In genomic region chr14:35959835-35960234, GRCh38 we compare ENCODE assay signal across 22 cellular contexts.
DNase-seq lines count a peak whose midpoint lies in the region; ATAC-seq, FAIRE-seq and TF ChIP-seq lines count a peak whose summit lies in the region.
"Had no signal": no experiment of that assay in that cellular context is flagged by ENCODE, and none has a peak within 500 bp of the region (broad histone marks: within the 10 kb centered on the region; RNA-seq: fewer than 3 reads in every experiment).

No MANE protein-coding gene starts in this region.

- H3K27ac ChIP-seq in Karpas-422 (ENCODE audit: low read length) (peak overlapping the region; percentile 56), GM12878 (ENCODE audit: control insufficient read depth, insufficient read depth) (no peak overlapping the region)
- H3K27ac ChIP-seq: ascending aorta, skin epidermis, thyroid gland had no signal

- H3K4me3 ChIP-seq in GM12865 (ENCODE audit: low read depth, low read length): no peak overlapping the region
- no peak overlapping the region for H3K4me3 ChIP-seq in Karpas-422 (ENCODE audit: low read length)
- no peak overlapping the region for H3K4me3 ChIP-seq in GM12878
- H3K4me3 ChIP-seq: ascending aorta, skin epidermis, thyroid gland had no signal

- no peak for FAIRE-seq in GM12878 (lab: Jason Lieb, UNC)
- FAIRE-seq: colon, GM12892, islet of Langerhans had no signal

- no peaks in the 10 kb centered on the region for H3K36me3 ChIP-seq in Karpas-422 (ENCODE audit: insufficient read depth, low read length)
- no peaks in the 10 kb centered on the region for H3K36me3 ChIP-seq in GM12878 (ENCODE audit: control insufficient read depth in 2 of 2, insufficient read depth in 2 of 2, low read length in 1 of 2)
- H3K36me3 ChIP-seq: ascending aorta, thyroid gland had no signal

- no peaks in the 10 kb centered on the region for H3K9me3 Mint-ChIP-seq in activated CD8-positive, alpha-beta memory T cell treated with anti-CD3 and anti-CD28 coated beads, Interleukin-2, amount 10 ng/mL, durations not matched to agents 7 days and 5 days (ENCODE audit: low read depth)
- H3K9me3 Mint-ChIP-seq: CD14-positive monocyte; IgD-negative memory B cell; T-helper 2 cell treated with Interferon-gamma antibody and Interleukin-4, amounts not matched to agents 5 μg/mL and 100 μg/mL, for 36 hours had no signal

- H3K27me3 Mint-ChIP-seq in activated CD8-positive, alpha-beta memory T cell treated with anti-CD3 and anti-CD28 coated beads, Interleukin-2, amount 10 ng/mL, durations not matched to agents 7 days and 5 days: peaks cover 2% of the 10 kb centered on the region

- peak; percentile 34; the same call in 1 of the 2 replicates for TF ChIP-seq RAD21 in GM12878 (IDR thresholded peaks at IDR 0.05; ENCODE audit: insufficient read depth, low read depth, low read length)

- in situ Hi-C loops in GM12878 (cut with MboI): no loop called here

- SMC1A ChIA-PET in GM12878 (lab: Charles Lee; ENCODE audit: uncharacterized antibody, unreplicated experiment): interaction anchor here (0.7 to 1.1 kb wide), 3 partner anchors 10 to 415 kb away, joined by 3 read pairs; no protein-coding TSS in a partner anchor

- TF ChIP-seq CTCF in GM12865 (IDR thresholded peaks at IDR 0.05; ENCODE audit: insufficient read depth, low read depth, low read length, missing control alignments) (peak; percentile 9), GM12878 (IDR thresholded peaks at IDR 0.05 in 2 of 3, conservative IDR thresholded peaks at IDR 0.05 in 1 of 3; ENCODE audit: control insufficient read depth in 2 of 3, extremely low read depth in 1 of 3, insufficient read depth in 1 of 3, low read depth in 3 of 3, low read length in 3 of 3) (peak in 1 of 3 experiments; percentile 12; a peak in 1 of 6 replicates)

- peaks cover 74% of the 10 kb centered on the region for H3K4me1 ChIP-seq in Karpas-422 (ENCODE audit: low read length)
- H3K4me1 ChIP-seq in GM12878 (ENCODE audit: control insufficient read depth, insufficient read depth, low read length): no peaks in the 10 kb centered on the region
- H3K4me1 ChIP-seq: ascending aorta had no signal

- H2AFZ ChIP-seq in Karpas-422 (ENCODE audit: low read length) (peak overlapping the region; percentile 18; the same call in 1 of the 2 replicates), GM12878 (ENCODE audit: control insufficient read depth, low read depth, low read length) (no peak overlapping the region)

- DNase-seq in GM12865 (ENCODE audit: low read depth) (peak; percentile 10), Karpas-422 (peak; percentile 83), GM12878 (ENCODE audit: low read depth, low spot score) (no peak), midbrain (lab: John Stamatoyannopoulos, UW) (peak; percentile 73), NCI-H146 (lab: John Stamatoyannopoulos, UW) (no peak), NOMO-1 (lab: John Stamatoyannopoulos, UW; ENCODE audit: unreplicated experiment in 2 of 2) (no peak)
- no peak for DNase-seq in activated CD8-positive, alpha-beta memory T cell treated with anti-CD3 and anti-CD28 coated beads, Interleukin-2, amount 10 ng/mL, durations not matched to agents 7 days and 5 days
- DNase-seq: activated CD4-positive, CD25-positive, alpha-beta regulatory T cell treated with anti-CD3 and anti-CD28 coated beads, Interleukin-2, amount 50 U/mL, for 72 hours; activated naive CD4-positive, alpha-beta T cell; NCI-H1436; NCI-H446 treated with DMSO at 0.1 percent for 48 hours; occipital lobe; thyroid gland had no signal

- no peaks in the 10 kb centered on the region for H3K79me2 ChIP-seq in Karpas-422 (ENCODE audit: low read length)
- H3K79me2 ChIP-seq in GM12878 (ENCODE audit: control insufficient read depth, insufficient read depth, low read length): no peaks in the 10 kb centered on the region

- POLR2A ChIA-PET in GM12878 (lab: Charles Lee): interaction anchor here (0.6 kb wide), 1 partner anchor 201 kb away, joined by 3 read pairs; no protein-coding TSS in a partner anchor

- TF ChIP-seq EP300 in GM12878 (IDR thresholded peaks at IDR 0.05; ENCODE audit: borderline replicate concordance in 1 of 2, control insufficient read depth in 1 of 2, low read depth in 2 of 2, low read length in 2 of 2): no peak

- no peaks in the 10 kb centered on the region for H3K9me2 ChIP-seq in Karpas-422 (replicated peaks; ENCODE audit: insufficient read depth, low read length)

- RAD21 ChIA-PET in GM12878 (lab: Charles Lee; ENCODE audit: unreplicated experiment): interaction anchor here (1.1 kb wide), 1 partner anchor 415 kb away, joined by 4 read pairs; no protein-coding TSS in a partner anchor

- no peak overlapping the region for H3K4me3 Mint-ChIP-seq in activated CD8-positive, alpha-beta memory T cell treated with anti-CD3 and anti-CD28 coated beads, Interleukin-2, amount 10 ng/mL, durations not matched to agents 7 days and 5 days
- H3K4me3 Mint-ChIP-seq: CD14-positive monocyte; IgD-negative memory B cell; T-helper 2 cell treated with Interferon-gamma antibody and Interleukin-4, amounts not matched to agents 5 μg/mL and 100 μg/mL, for 36 hours had no signal

- no peaks in the 10 kb centered on the region for H3K9me3 ChIP-seq in Karpas-422 (ENCODE audit: low read length)
- no peaks in the 10 kb centered on the region for H3K9me3 ChIP-seq in GM12878 (replicated peaks; ENCODE audit: control insufficient read depth, insufficient read depth, low read length)
- H3K9me3 ChIP-seq: ascending aorta, thyroid gland had no signal

- intact Hi-C loops in GM12878 (cut with micrococcal nuclease; ENCODE audit: unreplicated experiment): loop anchor here (10.0 kb wide), 1 partner anchor 415 kb away; no protein-coding TSS in a partner anchor

- CTCF ChIA-PET in GM12878 (lab: Yijun Ruan, JAX): interaction anchor here (1.0 to 1.9 kb wide), 4 partner anchors 16 to 415 kb away, joined by 3 to 20 read pairs (median 4); no protein-coding TSS in a partner anchor
- CTCF ChIA-PET in activated CD8-positive, alpha-beta memory T cell treated with anti-CD3 and anti-CD28 coated beads, Interleukin-2, amount 10 ng/mL, durations not matched to agents 7 days and 5 days (lab: Charles Lee): interaction anchor here (1.1 to 1.3 kb wide), 2 partner anchors 13 to 109 kb away, joined by 3 to 4 read pairs; no protein-coding TSS in a partner anchor

- H4K20me1 ChIP-seq in Karpas-422 (ENCODE audit: insufficient read depth, low read depth, low read length): no peaks in the 10 kb centered on the region
- H4K20me1 ChIP-seq in GM12878 (ENCODE audit: control insufficient read depth, insufficient read depth): no peaks in the 10 kb centered on the region

- H3K4me1 Mint-ChIP-seq in activated CD8-positive, alpha-beta memory T cell treated with anti-CD3 and anti-CD28 coated beads, Interleukin-2, amount 10 ng/mL, durations not matched to agents 7 days and 5 days: no peaks in the 10 kb centered on the region
- H3K4me1 Mint-ChIP-seq: CD14-positive monocyte, IgD-negative memory B cell had no signal

- BruUV-seq in GM12878 (replicated peaks; lab: Mats Ljungman, UMichigan): no TSS peak

- TF ChIP-seq POLR2A in GM12878 (IDR thresholded peaks at IDR 0.05; ENCODE audit: low read depth, low read length): no peak

- H3K27ac Mint-ChIP-seq in activated CD8-positive, alpha-beta memory T cell treated with anti-CD3 and anti-CD28 coated beads, Interleukin-2, amount 10 ng/mL, durations not matched to agents 7 days and 5 days: no peak overlapping the region
- H3K27ac Mint-ChIP-seq: CD14-positive monocyte; IgD-negative memory B cell; T-helper 2 cell treated with Interferon-gamma antibody and Interleukin-4, amounts not matched to agents 5 μg/mL and 100 μg/mL, for 36 hours had no signal

- H3K9ac ChIP-seq in Karpas-422 (ENCODE audit: low read length) (0 out of 2 replicates have a peak overlapping the region, but pooled peaks have one; percentile 2), GM12878 (ENCODE audit: control insufficient read depth, insufficient read depth, low read length) (no peak overlapping the region)

- no peaks in the 10 kb centered on the region for H3K27me3 ChIP-seq in Karpas-422 (ENCODE audit: low read length)
- no peaks in the 10 kb centered on the region for H3K27me3 ChIP-seq in GM12878 (replicated peaks in 1 of 2; ENCODE audit: control insufficient read depth in 2 of 2, insufficient read depth in 2 of 2, low read length in 1 of 2)
- H3K27me3 ChIP-seq: ascending aorta, thyroid gland had no signal

- peak overlapping the region; percentile 12 for H3K4me2 ChIP-seq in Karpas-422 (ENCODE audit: low read depth, low read length, poor library complexity, severe bottlenecking)
- H3K4me2 ChIP-seq in GM12878 (ENCODE audit: control insufficient read depth, insufficient read depth): no peak overlapping the region

- no peak for ATAC-seq in GM12878
- ATAC-seq in activated CD8-positive, alpha-beta memory T cell treated with anti-CD3 and anti-CD28 coated beads, Interleukin-2, amount 10 ng/mL, durations not matched to agents 7 days and 5 days: no peak
- ATAC-seq: Right ventricle myocardium inferior had no signal

- H3K36me3 Mint-ChIP-seq in activated CD8-positive, alpha-beta memory T cell treated with anti-CD3 and anti-CD28 coated beads, Interleukin-2, amount 10 ng/mL, durations not matched to agents 7 days and 5 days: no peaks in the 10 kb centered on the region
- H3K36me3 Mint-ChIP-seq: CD14-positive monocyte, IgD-negative memory B cell had no signal

TF ChIP-seq in GM12878, 131 proteins besides CTCF, POLR2A, EP300 and RAD21:
- TF ChIP-seq SRF (IDR thresholded peaks at IDR 0.05; ENCODE audit: low read depth in 2 of 2, low read length in 2 of 2) (no peak), SMC3 (IDR thresholded peaks at IDR 0.05; ENCODE audit: borderline replicate concordance, low read length) (peak; percentile 29; the same call in 1 of the 2 replicates), WRNIP1 (IDR thresholded peaks at IDR 0.05; ENCODE audit: borderline replicate concordance, low read depth, low read length) (no peak), PML (IDR thresholded peaks at IDR 0.05; ENCODE audit: low read length) (no peak), ASH2L (IDR thresholded peaks at IDR 0.05; ENCODE audit: borderline replicate concordance, low read depth) (no peak)
TF ChIP-seq in GM12878: peak in this region for 1.

Comparison
In these comparisons a context has a peak if more than half of its experiments do, and no peak if none do; other contexts are left out.
1. DNase-seq: peak in GM12865 (single experiment), Karpas-422 (single experiment) and midbrain (single experiment); none in GM12878 (single experiment), NCI-H146 (single experiment), NOMO-1 (0 of 2) and activated CD8-positive, alpha-beta memory T cell treated with anti-CD3 and anti-CD28 coated beads, Interleukin-2, amount 10 ng/mL, durations not matched to agents 7 days and 5 days (single experiment).